Comparison of ENCODE assay signal across 8 cellular contexts in genomic region chrX:80876877-80877276, GRCh38.
DNase-seq lines count a peak whose midpoint lies in the region; ATAC-seq and TF ChIP-seq lines count a peak whose summit lies in the region.

No MANE protein-coding gene starts in this region.

- CTCF ChIA-PET in mammary epithelial cell (lab: Charles Lee; ENCODE audit: low non-redundant PET): interaction anchor here (0.6 kb wide), 1 partner anchor 244 kb away, joined by 5 read pairs; no protein-coding TSS in a partner anchor

- dilution Hi-C loops in mammary epithelial cell (cut with HindIII; ENCODE audit: low sequenced_read_pairs): no loop called here

- in situ Hi-C loops in mammary epithelial cell (cut with MboI; ENCODE audit: low sequenced_read_pairs in 2 of 2): loop anchor here (25.0 kb wide), 2 partner anchors 235 to 510 kb away; no protein-coding TSS in a partner anchor

- no peaks in the 10 kb centered on the region for H3K36me3 ChIP-seq in mammary epithelial cell (ENCODE audit: insufficient read depth, low read length)

- H3K4me3 ChIP-seq in mammary epithelial cell (replicated peaks in 1 of 3; ENCODE audit: insufficient read depth in 1 of 3, low read depth in 2 of 3, low read length in 3 of 3): no peak overlapping the region

- H2AFZ ChIP-seq in mammary epithelial cell (ENCODE audit: low read depth, low read length): no peak overlapping the region

- intact Hi-C loops in mammary epithelial cell (cut with micrococcal nuclease): loop anchor here (5.0 kb wide), 2 partner anchors 245 to 500 kb away; no protein-coding TSS in a partner anchor

- H3K9me3 ChIP-seq in mammary epithelial cell (replicated peaks; ENCODE audit: insufficient read depth, low read length): no peaks in the 10 kb centered on the region

- peak; percentile 39 for DNase-seq in NCI-H748 (lab: John Stamatoyannopoulos, UW; ENCODE audit: unreplicated experiment)
- DNase-seq in NCI-H748 treated with DMSO at 0.1 percent for 48 hours (lab: John Stamatoyannopoulos, UW): no peak
- peak; percentile 3 for DNase-seq in MV-4-11 (lab: John Stamatoyannopoulos, UW)
- peak; percentile 11 for DNase-seq in mammary epithelial cell
- peak; percentile 55 for DNase-seq in myocyte (ENCODE audit: low read depth)

- no peaks in the 10 kb centered on the region for H3K4me1 ChIP-seq in mammary epithelial cell (ENCODE audit: insufficient read depth, low read length)

- BruUV-seq in mammary epithelial cell (replicated peaks; lab: Mats Ljungman, UMichigan): no TSS peak

- ATAC-seq in HG03571 (IDR thresholded peaks at IDR 0.05; ENCODE audit: unreplicated experiment): no peak
- ATAC-seq in HG03460 (IDR thresholded peaks at IDR 0.05; ENCODE audit: unreplicated experiment): no peak
- ATAC-seq in HG03520 (IDR thresholded peaks at IDR 0.05; ENCODE audit: unreplicated experiment): no peak

- H3K9ac ChIP-seq in mammary epithelial cell (ENCODE audit: insufficient read depth, low read length): no peak overlapping the region

- H3K27me3 ChIP-seq in mammary epithelial cell (ENCODE audit: insufficient read depth, low read length): no peaks in the 10 kb centered on the region

- H4K20me1 ChIP-seq in mammary epithelial cell (ENCODE audit: insufficient read depth, low read length): no peaks in the 10 kb centered on the region

- no peak overlapping the region for H3K27ac ChIP-seq in mammary epithelial cell (ENCODE audit: insufficient read depth, low read depth, low read length)

- peak; percentile 47 to 49 for TF ChIP-seq CTCF in mammary epithelial cell (conservative IDR thresholded peaks at IDR 0.05 in 1 of 2, IDR thresholded peaks at IDR 0.05 in 1 of 2; ENCODE audit: extremely low read depth in 1 of 2, insufficient read depth in 1 of 2, low read depth in 1 of 2, low read length in 2 of 2)

- no peak overlapping the region for H3K4me2 ChIP-seq in mammary epithelial cell (ENCODE audit: insufficient read depth, low read depth, low read length)

- no peaks in the 10 kb centered on the region for H3K79me2 ChIP-seq in mammary epithelial cell (ENCODE audit: insufficient read depth, low read length)
